Comparison of ENCODE assay signal across 8 cellular contexts in the genomic region with DNA sequence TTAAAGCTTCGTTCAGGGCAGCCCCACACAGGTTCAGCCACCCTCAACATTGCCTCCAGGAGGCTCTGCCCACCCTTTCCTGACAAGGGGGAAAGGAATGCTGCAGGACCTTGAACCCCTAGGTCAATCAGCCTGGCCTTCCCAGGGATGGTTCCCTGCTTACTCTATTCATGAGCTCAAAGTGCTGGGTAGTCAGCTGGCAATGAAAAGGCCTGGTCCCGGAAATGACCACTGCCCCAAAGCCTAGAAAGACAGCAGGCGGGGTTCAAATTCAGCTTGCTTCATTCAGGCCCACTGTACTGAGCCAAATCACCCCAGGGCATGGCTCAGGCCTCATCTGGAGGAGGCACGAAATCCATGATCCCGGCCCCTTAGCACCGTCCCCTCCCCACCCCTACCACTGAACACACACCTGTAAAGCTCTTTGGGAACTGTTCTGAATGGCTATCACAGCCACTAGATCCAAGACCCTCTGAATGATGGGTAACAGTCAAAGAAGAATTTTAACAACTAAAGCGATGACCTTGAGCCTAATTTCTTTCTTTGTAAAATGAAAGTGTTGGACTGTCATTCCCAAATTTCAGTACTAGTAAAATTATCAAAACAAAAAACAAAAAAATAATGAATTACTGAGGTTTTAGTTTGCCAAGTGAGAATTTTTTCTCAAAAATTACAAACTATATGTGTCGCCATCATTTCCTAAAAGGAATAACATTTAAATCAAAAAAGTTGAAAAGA. TPM values are rescaled to one million over a fixed set of nuclear protein-coding genes. Genes with fewer than 3 reads are reported as not detected.
DNase-seq lines count a peak whose midpoint lies in the region; ATAC-seq and TF ChIP-seq lines count a peak whose summit lies in the region.

No MANE protein-coding gene starts in this region.

- no peak overlapping the region for H2AFZ ChIP-seq in OCI-LY7 (ENCODE audit: low read length)

- H3K9me3 ChIP-seq in OCI-LY7 (ENCODE audit: low read length) = no peaks in the 10 kb centered on the region

- H3K36me3 ChIP-seq in OCI-LY7 (ENCODE audit: insufficient read depth, low read length) = no peaks in the 10 kb centered on the region

- DNase-seq in EL = peak; percentile 85
- DNase-seq in OCI-LY7 (ENCODE audit: low spot score) = no peak
- no peak for DNase-seq in effector memory CD8-positive, alpha-beta T cell
- DNase-seq in mucosa of gallbladder (ENCODE audit: low spot score) = peak; percentile 50
- no peak for DNase-seq in hepatic stellate cell (ENCODE audit: low spot score)

- no TSS peak for BruUV-seq in OCI-LY7 (replicated peaks; lab: Mats Ljungman, UMichigan)

- no peaks in the 10 kb centered on the region for H3K79me2 ChIP-seq in OCI-LY7 (ENCODE audit: insufficient read depth, low read depth, low read length)

- H3K9me3 Mint-ChIP-seq in effector memory CD8-positive, alpha-beta T cell = no peaks in the 10 kb centered on the region

- TF ChIP-seq POLR2A in GM18505 (IDR thresholded peaks at IDR 0.05; ENCODE audit: borderline replicate concordance, extremely low read depth, insufficient read depth, insufficient read length) = no peak

- CTCF ChIA-PET in OCI-LY7 (lab: Charles Lee; ENCODE audit: unreplicated experiment) = no interaction called here

- no peak for TF ChIP-seq CTCF in OCI-LY7 (conservative IDR thresholded peaks at IDR 0.05; ENCODE audit: low read length)

- no peak for ATAC-seq in effector memory CD8-positive, alpha-beta T cell (replicated peaks)
- ATAC-seq in GM18511 (IDR thresholded peaks at IDR 0.05; ENCODE audit: unreplicated experiment) (no peak), HG03439 (IDR thresholded peaks at IDR 0.05; ENCODE audit: unreplicated experiment) (no peak), GM18505 (IDR thresholded peaks at IDR 0.05; ENCODE audit: unreplicated experiment) (no peak)

- no peaks in the 10 kb centered on the region for H3K27me3 Mint-ChIP-seq in effector memory CD8-positive, alpha-beta T cell

- H3K27ac ChIP-seq in OCI-LY7 (ENCODE audit: low read depth, low read length, poor library complexity, severe bottlenecking) = no peak overlapping the region

- H3K4me3 ChIP-seq in OCI-LY7 (ENCODE audit: low read depth, low read length, poor library complexity, severe bottlenecking) = no peak overlapping the region

- H3K36me3 Mint-ChIP-seq in effector memory CD8-positive, alpha-beta T cell (ENCODE audit: insufficient read depth) = peaks cover 5% of the 10 kb centered on the region

- H3K4me1 Mint-ChIP-seq in effector memory CD8-positive, alpha-beta T cell (ENCODE audit: low read depth in 2 of 2) = peaks cover 27 to 37% of the 10 kb centered on the region in 2 donors

- H3K4me1 ChIP-seq in OCI-LY7 (ENCODE audit: insufficient read depth, low read length, poor library complexity, severe bottlenecking) = no peaks in the 10 kb centered on the region

- H3K9me2 ChIP-seq in OCI-LY7 (ENCODE audit: insufficient read depth, low read length) = no peaks in the 10 kb centered on the region

- POLR2A ChIA-PET in OCI-LY7 (lab: Charles Lee) = interaction anchor here (0.8 to 0.9 kb wide), 2 partner anchors 18 to 20 kb away, joined by 3 to 4 read pairs; partner anchors contain the start of gene UBE2D4

- peak overlapping the region; percentile 93 to 96 for H3K4me3 Mint-ChIP-seq in effector memory CD8-positive, alpha-beta T cell

- peak overlapping the region; percentile 44; the same call in 1 of the 2 replicates for H3K4me2 ChIP-seq in OCI-LY7 (ENCODE audit: low read length)

- H4K20me1 ChIP-seq in OCI-LY7 (ENCODE audit: insufficient read depth, low read length) = no peaks in the 10 kb centered on the region

- peak overlapping the region; percentile 93 for H3K27ac Mint-ChIP-seq in effector memory CD8-positive, alpha-beta T cell

- intact Hi-C loops in OCI-LY7 (cut with micrococcal nuclease; ENCODE audit: unreplicated experiment) = no loop called here

RNA-seq across cellular contexts. Expression of gene URGCP, which starts 1.0 kb away (rescaled TPM):
- total RNA-seq in OCI-LY7 (2014; rRNA removed; shearing (Covaris generic)) = 2.3 and 4.7 TPM in 2 replicates
- total RNA-seq in OCI-LY7 (2022) (6.5 and 6.8 TPM in 2 replicates), mucosa of gallbladder (38.4 TPM)

RNA-seq across cellular contexts. Expression of gene UBE2D4, which starts 20.9 kb away (rescaled TPM):
- 2.8 and 13.9 TPM in 2 replicates for total RNA-seq in OCI-LY7 (2014; rRNA removed; shearing (Covaris generic))
- 3.8 and 5.5 TPM in 2 replicates for total RNA-seq in OCI-LY7 (2022)
- 25.4 TPM for total RNA-seq in mucosa of gallbladder

RNA-seq across cellular contexts. Expression of gene MRPS24, which starts 36.1 kb away (rescaled TPM):
- 60.6 and 65.1 TPM in 2 replicates for total RNA-seq in OCI-LY7 (2014; rRNA removed; shearing (Covaris generic))
- 83.4 and 89.7 TPM in 2 replicates for total RNA-seq in OCI-LY7 (2022)
- total RNA-seq in mucosa of gallbladder = 86.3 TPM

Comparison
In these comparisons a context has a peak if more than half of its experiments do, and no peak if none do; other contexts are left out.
1. DNase-seq: peak in EL (single experiment) and mucosa of gallbladder (single experiment); none in OCI-LY7 (single experiment), effector memory CD8-positive, alpha-beta T cell (0 of 3) and hepatic stellate cell (single experiment).